In the genomic region with DNA sequence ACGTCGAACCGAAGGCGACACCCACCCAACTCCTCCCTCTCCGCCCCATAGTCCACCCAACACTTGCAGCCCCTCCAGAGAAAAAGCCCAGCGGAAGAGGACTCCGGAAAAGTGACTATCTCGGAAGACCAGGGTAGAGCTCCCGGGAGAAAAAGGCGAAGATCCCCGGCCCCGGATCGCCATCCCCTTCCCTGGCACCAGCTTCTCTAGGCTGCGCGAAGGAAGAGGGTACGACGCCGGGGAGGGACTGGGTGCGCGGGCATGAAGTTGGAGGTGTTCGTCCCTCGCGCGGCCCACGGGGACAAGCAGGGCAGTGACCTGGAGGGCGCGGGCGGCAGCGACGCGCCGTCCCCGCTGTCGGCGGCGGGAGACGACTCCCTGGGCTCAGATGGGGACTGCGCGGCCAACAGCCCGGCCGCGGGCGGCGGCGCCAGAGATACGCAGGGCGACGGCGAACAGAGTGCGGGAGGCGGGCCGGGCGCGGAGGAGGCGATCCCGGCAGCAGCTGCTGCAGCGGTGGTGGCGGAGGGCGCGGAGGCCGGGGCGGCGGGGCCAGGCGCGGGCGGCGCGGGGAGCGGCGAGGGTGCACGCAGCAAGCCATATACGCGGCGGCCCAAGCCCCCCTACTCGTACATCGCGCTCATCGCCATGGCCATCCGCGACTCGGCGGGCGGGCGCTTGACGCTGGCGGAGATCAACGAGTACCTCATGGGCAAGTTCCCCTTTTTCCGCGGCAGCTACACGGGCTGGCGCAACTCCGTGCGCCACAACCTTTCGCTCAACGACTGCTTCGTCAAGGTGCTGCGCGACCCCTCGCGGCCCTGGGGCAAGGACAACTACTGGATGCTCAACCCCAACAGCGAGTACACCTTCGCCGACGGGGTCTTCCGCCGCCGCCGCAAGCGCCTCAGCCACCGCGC, we compare ENCODE assay signal across 8 cellular contexts. TPM values are rescaled to one million over a fixed set of nuclear protein-coding genes. Genes with fewer than 3 reads are reported as not detected.
DNase-seq lines count a peak whose midpoint lies in the region; ATAC-seq and TF ChIP-seq lines count a peak whose summit lies in the region.

No MANE protein-coding gene starts in this region.

- WGBS in liver = 3% methylated on average over 111 of the region's 111 CpGs
- WGBS in upper lobe of left lung, 2 donors = 1 to 5% methylated on average over 21 to 48 of the region's 111 CpGs

- no peak for TF ChIP-seq EP300 in upper lobe of left lung (IDR thresholded peaks at IDR 0.05)

- H3K27ac ChIP-seq in HL-60 (replicated peaks) (no peak overlapping the region), liver (ENCODE audit: low read depth in 1 of 2, low read length in 2 of 2) (peak overlapping the region; percentile 81 to 88), upper lobe of left lung (peak overlapping the region; percentile 79 to 86 (median 84))

- TF ChIP-seq CTCF in HL-60 (IDR thresholded peaks at IDR 0.05; ENCODE audit: insufficient read depth, low read length) (no peak), liver (IDR thresholded peaks at IDR 0.05; ENCODE audit: low read depth, low read length, missing input control) (no peak), upper lobe of left lung (IDR thresholded peaks at IDR 0.05) (no peak)

- H3K4me3 ChIP-seq in HL-60 (replicated peaks; ENCODE audit: insufficient read depth, low read length) (no peak overlapping the region), liver (ENCODE audit: low read depth in 1 of 3, low read length in 3 of 3) (peak overlapping the region in 2 of 3 donors; percentile 37 to 54), upper lobe of left lung (peak overlapping the region; percentile 45 to 62 (median 56))

- H3K36me3 ChIP-seq in liver (ENCODE audit: control insufficient read depth in 4 of 4, insufficient read depth in 3 of 4, low read depth in 1 of 4, low read length in 3 of 4) = no peaks in the 10 kb centered on the region
- H3K36me3 ChIP-seq in upper lobe of left lung = no peaks in the 10 kb centered on the region

- H3K27me3 ChIP-seq in HL-60 (ENCODE audit: insufficient read depth, poor library complexity, severe bottlenecking) = peaks cover 64% of the 10 kb centered on the region
- peaks cover 0 to 3% (median 1%) of the 10 kb centered on the region in 4 donors for H3K27me3 ChIP-seq in liver (ENCODE audit: control insufficient read depth in 4 of 4, insufficient read depth in 4 of 4, low read length in 3 of 4)
- H3K27me3 ChIP-seq in upper lobe of left lung = peaks cover 0 to 28% (median 5%) of the 10 kb centered on the region in 4 donors

- H3K9me3 ChIP-seq in liver (ENCODE audit: control insufficient read depth in 4 of 4, low read length in 3 of 4) (no peaks in the 10 kb centered on the region), upper lobe of left lung (no peaks in the 10 kb centered on the region)

- no peak for TF ChIP-seq RAD21 in liver (IDR thresholded peaks at IDR 0.05)

- no peak for TF ChIP-seq POLR2A in upper lobe of left lung (IDR thresholded peaks at IDR 0.05)

- ATAC-seq in upper lobe of left lung (ENCODE audit: low FRiP score in 2 of 2) (peak in 1 of 2 donors; percentile 23), GM21360 (IDR thresholded peaks at IDR 0.05; ENCODE audit: unreplicated experiment) (no peak), HG03108 (IDR thresholded peaks at IDR 0.05; ENCODE audit: unreplicated experiment) (no peak), GM18868 (IDR thresholded peaks at IDR 0.05; ENCODE audit: unreplicated experiment) (no peak)

- no peak overlapping the region for H3K9ac ChIP-seq in liver (ENCODE audit: low read depth in 1 of 2, low read length in 2 of 2)

- DNase-seq in AG08396 (ENCODE audit: low spot score) (peak; percentile 53), HL-60 (ENCODE audit: low read depth in 1 of 2, low spot score in 1 of 2) (peak; percentile 29 to 82), astrocyte of the hippocampus (ENCODE audit: low read depth, low spot score) (peak; percentile 38), upper lobe of left lung (peak in 1 of 2 donors; percentile 90)

- H3K4me1 ChIP-seq in liver (ENCODE audit: control insufficient read depth in 4 of 4, insufficient read depth in 4 of 4, low read length in 3 of 4) (peaks cover 15 to 40% (median 24%) of the 10 kb centered on the region in 4 donors), upper lobe of left lung (peaks cover 20 to 48% (median 32%) of the 10 kb centered on the region in 4 donors)

TF ChIP-seq in liver, 16 proteins besides CTCF, POLR2A, EP300 and RAD21:
- TF ChIP-seq JUND (IDR thresholded peaks at IDR 0.05) (no peak), ATF3 (IDR thresholded peaks at IDR 0.05) (no peak), GABPA (IDR thresholded peaks at IDR 0.05 in 1 of 2, conservative IDR thresholded peaks at IDR 0.05 in 1 of 2) (no peak), TAF1 (conservative IDR thresholded peaks at IDR 0.05) (no peak), HNF4G (IDR thresholded peaks at IDR 0.05) (no peak)

RNA-seq across cellular contexts. Expression of gene FOXQ1, which starts 0.8 kb away (rescaled TPM):
- total RNA-seq in liver = 1 to 10 TPM in 1 of 2 donors, not detected in 1; 1.1 TPM
- under 1 TPM in 1 of 2 donors, not detected in 1; 0.28 TPM for polyA plus RNA-seq in liver
- total RNA-seq in upper lobe of left lung = 10 to 100 TPM in 3 of 6 donors, 1 to 10 TPM in 3; 3.9 to 15.4 (median 10.3) TPM
